ENCODE assay signal across 1 cellular context in genomic region chr3:114557791-114558190, GRCh38.
TF ChIP-seq lines count a peak whose summit lies in the region.

No MANE protein-coding gene starts in this region.

TF ChIP-seq in SK-N-SH, 30 proteins besides CTCF, POLR2A, EP300 and RAD21 (continued from another document):
- no peak for TF ChIP-seq USF2 (IDR thresholded peaks at IDR 0.05; ENCODE audit: borderline replicate concordance, low read depth, low read length)
- TF ChIP-seq YY1 (IDR thresholded peaks at IDR 0.05; ENCODE audit: low read depth): no peak
- no peak for TF ChIP-seq JUND (IDR thresholded peaks at IDR 0.05)
- no peak for TF ChIP-seq RCOR1 (IDR thresholded peaks at IDR 0.05; ENCODE audit: low read length)
- TF ChIP-seq RXRA (IDR thresholded peaks at IDR 0.05; ENCODE audit: borderline replicate concordance, low read depth): no peak
- TF ChIP-seq NFIC (IDR thresholded peaks at IDR 0.05; ENCODE audit: borderline replicate concordance): no peak
- TF ChIP-seq GABPA (IDR thresholded peaks at IDR 0.05; ENCODE audit: low read depth): no peak
- TF ChIP-seq NRF1 (IDR thresholded peaks at IDR 0.05; ENCODE audit: low read depth, low read length): no peak
- no peak for TF ChIP-seq TCF12 (IDR thresholded peaks at IDR 0.05)
- TF ChIP-seq PBX3 (IDR thresholded peaks at IDR 0.05): no peak
- TF ChIP-seq TEAD4 (IDR thresholded peaks at IDR 0.05; ENCODE audit: borderline replicate concordance, insufficient read depth): no peak
- no peak for TF ChIP-seq FOXJ3 (CRISPR knock-in tag; IDR thresholded peaks at IDR 0.05)
- TF ChIP-seq POLR2AphosphoS5 (IDR thresholded peaks at IDR 0.05; ENCODE audit: low read depth, low read length): no peak
